Comparison of ENCODE assay signal across 9 cellular contexts in the genomic region with DNA sequence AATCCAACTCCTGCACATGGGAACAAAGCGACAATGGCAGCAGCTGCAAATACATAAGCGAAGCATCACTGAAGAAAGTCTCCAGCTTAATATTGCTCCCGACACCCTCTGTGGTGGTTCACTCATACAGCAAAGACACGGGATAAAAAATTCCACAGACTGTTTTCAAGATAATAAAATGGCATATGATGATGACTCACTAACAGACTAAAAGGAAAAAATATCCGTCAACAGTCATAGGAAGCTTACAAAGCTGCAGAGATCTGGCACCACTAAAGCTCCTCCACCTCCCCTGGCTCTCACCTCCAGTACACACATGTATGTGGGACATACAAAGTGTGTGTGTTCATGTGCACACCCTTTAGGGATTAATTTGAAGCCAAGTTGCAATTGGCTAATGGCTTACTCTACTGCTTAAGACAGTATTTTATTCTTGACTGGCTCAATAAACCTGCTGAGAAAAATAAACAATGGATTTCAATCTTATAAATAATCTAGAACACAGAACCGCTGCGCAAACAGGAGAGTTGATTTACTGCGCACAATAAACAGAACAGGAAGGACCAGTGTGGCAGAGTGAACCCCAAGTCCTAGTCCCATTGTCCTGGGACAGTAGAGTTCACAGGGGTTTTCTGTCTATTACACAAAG.
A peak's percentile ranks its signal among the peaks of the same experiment; 100 is the strongest.
DNase-seq lines count a peak whose midpoint lies in the region; ATAC-seq, FAIRE-seq and TF ChIP-seq lines count a peak whose summit lies in the region.
"Had no signal": no experiment of that assay in that cellular context is flagged by ENCODE, and none has a peak within 500 bp of the region (broad histone marks: within the 10 kb centered on the region; RNA-seq: fewer than 3 reads in every experiment).

No MANE protein-coding gene starts in this region.

- H3K27me3 Mint-ChIP-seq in activated T-cell treated with anti-CD3 and anti-CD28 coated beads, Interleukin-2, amount 50 U/mL, for 4 hours (ENCODE audit: low read depth): no peaks in the 10 kb centered on the region

- intact Hi-C loops in breast epithelium (cut with DNase I; ENCODE audit: low total_unique reads): no loop called here

- H3K4me3 ChIP-seq in breast epithelium: peak overlapping the region in 1 of 3 donors; percentile 26

- H3K36me3 Mint-ChIP-seq in activated T-cell treated with anti-CD3 and anti-CD28 coated beads, Interleukin-2, amount 50 U/mL, for 4 hours (ENCODE audit: insufficient read depth): peaks cover 29% of the 10 kb centered on the region

- no peaks in the 10 kb centered on the region for H3K27me3 ChIP-seq in breast epithelium

- no peak for TF ChIP-seq POLR2A in breast epithelium (IDR thresholded peaks at IDR 0.05)

- TF ChIP-seq CTCF in breast epithelium (IDR thresholded peaks at IDR 0.05): peak in 1 of 3 donors; percentile 27

- no peaks in the 10 kb centered on the region for H3K9me3 Mint-ChIP-seq in activated T-cell treated with anti-CD3 and anti-CD28 coated beads, Interleukin-2, amount 50 U/mL, for 4 hours

- FAIRE-seq in islet of Langerhans (lab: Jason Lieb, UNC): peak; percentile 68

- H3K4me3 Mint-ChIP-seq in activated T-cell treated with anti-CD3 and anti-CD28 coated beads, Interleukin-2, amount 50 U/mL, for 4 hours: no peak overlapping the region

- DNase-seq in HS-5 (ENCODE audit: low read depth) (peak; percentile 72), breast epithelium (ENCODE audit: low spot score in 2 of 2) (no peak), NCI-H2171 treated with DMSO at 0.1 percent for 48 hours (lab: John Stamatoyannopoulos, UW) (no peak), SHP77 treated with DMSO at 0.1 percent for 48 hours (lab: John Stamatoyannopoulos, UW) (no peak)
- no peak for DNase-seq in activated T-cell treated with anti-CD3 and anti-CD28 coated beads, Interleukin-2, amount 50 U/mL, for 4 hours
- DNase-seq: NCI-H1694 had no signal

- no peak for ATAC-seq in HG03108 (IDR thresholded peaks at IDR 0.05; ENCODE audit: unreplicated experiment)
- ATAC-seq in activated T-cell treated with anti-CD3 and anti-CD28 coated beads, Interleukin-2, amount 50 U/mL, for 4 hours: no peak

- H3K4me1 Mint-ChIP-seq in activated T-cell treated with anti-CD3 and anti-CD28 coated beads, Interleukin-2, amount 50 U/mL, for 4 hours (ENCODE audit: low read depth): peaks cover 69% of the 10 kb centered on the region

- H3K9me3 ChIP-seq in breast epithelium: no peaks in the 10 kb centered on the region

- peak overlapping the region; percentile 78 to 79 for H3K27ac ChIP-seq in breast epithelium
- H3K27ac ChIP-seq in temporal lobe (ENCODE audit: low read depth, low read length): peak overlapping the region; percentile 69

- H3K36me3 ChIP-seq in breast epithelium: no peaks in the 10 kb centered on the region

- peaks cover 20 to 39% of the 10 kb centered on the region in 2 donors for H3K4me1 ChIP-seq in breast epithelium
